In genomic region chr3:41522620-41523019, GRCh38 we compare ENCODE assay signal across 14 cellular contexts.
A peak's percentile ranks its signal among the peaks of the same experiment; 100 is the strongest.
DNase-seq lines count a peak whose midpoint lies in the region; ATAC-seq and TF ChIP-seq lines count a peak whose summit lies in the region.
"Had no signal": no experiment of that assay in that cellular context is flagged by ENCODE, and none has a peak within 500 bp of the region (broad histone marks: within the 10 kb centered on the region; RNA-seq: fewer than 3 reads in every experiment).

No MANE protein-coding gene starts in this region.

- H3K27me3 ChIP-seq in body of pancreas (no peaks in the 10 kb centered on the region), endodermal cell (ENCODE audit: control insufficient read depth, insufficient read depth, low read length, poor library complexity, severe bottlenecking) (no peaks in the 10 kb centered on the region), stomach (no peaks in the 10 kb centered on the region)
- H3K27me3 ChIP-seq: heart left ventricle, sigmoid colon, SJSA1 had no signal

- peak; percentile 37 to 73 (median 43) for DNase-seq in body of pancreas
- no peak for DNase-seq in endodermal cell
- no peak for DNase-seq in stomach
- DNase-seq in ureter (ENCODE audit: low spot score) = no peak
- no peak for DNase-seq in activated T-helper 1 cell treated with anti-CD3 and anti-CD28 coated beads, Interleukin-12 subunit alpha, Interleukin-12 subunit beta, Interleukin-2, Interleukin-4 antibody, amounts not matched to agents 30 ng/mL and 10 ng/mL and 1 ng/mL, durations not matched to agents 14 hours and 24 hours and 36 hours (ENCODE audit: low spot score)
- DNase-seq: activated CD4-positive, alpha-beta T cell treated with anti-CD3 and anti-CD28 coated beads for 36 hours; heart left ventricle; NCI-H446 treated with DMSO at 0.1 percent for 48 hours; sigmoid colon had no signal

- no peaks in the 10 kb centered on the region for H3K36me3 Mint-ChIP-seq in endodermal cell (ENCODE audit: low read depth)
- H3K36me3 Mint-ChIP-seq in activated T-helper 1 cell treated with anti-CD3 and anti-CD28 coated beads, Interleukin-12 subunit alpha, Interleukin-12 subunit beta, Interleukin-2, Interleukin-4 antibody, amounts not matched to agents 30 ng/mL and 10 ng/mL and 1 ng/mL, durations not matched to agents 14 hours and 24 hours and 36 hours (ENCODE audit: low read depth) = no peaks in the 10 kb centered on the region

- peaks cover 16% of the 10 kb centered on the region for H3K4me1 Mint-ChIP-seq in endodermal cell
- peaks cover 5% of the 10 kb centered on the region for H3K4me1 Mint-ChIP-seq in activated T-helper 1 cell treated with anti-CD3 and anti-CD28 coated beads, Interleukin-12 subunit alpha, Interleukin-12 subunit beta, Interleukin-2, Interleukin-4 antibody, amounts not matched to agents 30 ng/mL and 10 ng/mL and 1 ng/mL, durations not matched to agents 14 hours and 24 hours and 36 hours (ENCODE audit: low read depth)
- H3K4me1 Mint-ChIP-seq: activated naive CD4-positive, alpha-beta T cell treated with anti-CD3 and anti-CD28 coated beads, Interleukin-2, amount 50 U/mL, for 24 hours had no signal

- no peak overlapping the region for H3K4me3 Mint-ChIP-seq in endodermal cell
- H3K4me3 Mint-ChIP-seq in activated T-helper 1 cell treated with anti-CD3 and anti-CD28 coated beads, Interleukin-12 subunit alpha, Interleukin-12 subunit beta, Interleukin-2, Interleukin-4 antibody, amounts not matched to agents 30 ng/mL and 10 ng/mL and 1 ng/mL, durations not matched to agents 14 hours and 24 hours and 36 hours = no peak overlapping the region
- H3K4me3 Mint-ChIP-seq: activated CD4-positive, alpha-beta T cell treated with anti-CD3 and anti-CD28 coated beads for 36 hours; activated naive CD4-positive, alpha-beta T cell treated with anti-CD3 and anti-CD28 coated beads, Interleukin-2, amount 50 U/mL, for 24 hours had no signal

- H3K9me3 ChIP-seq in body of pancreas = no peaks in the 10 kb centered on the region
- no peaks in the 10 kb centered on the region for H3K9me3 ChIP-seq in endodermal cell (ENCODE audit: control insufficient read depth, low read length)
- H3K9me3 ChIP-seq in stomach = no peaks in the 10 kb centered on the region
- H3K9me3 ChIP-seq: heart left ventricle, sigmoid colon, SJSA1 had no signal

- TF ChIP-seq POLR2A in body of pancreas (IDR thresholded peaks at IDR 0.05) = no peak
- no peak for TF ChIP-seq POLR2A in stomach (IDR thresholded peaks at IDR 0.05)

- 40 to 66% methylated on average over 3 of the region's 3 CpGs for WGBS in body of pancreas, 2 donors
- 92 to 94% methylated on average over 3 of the region's 3 CpGs for WGBS in endodermal cell (ENCODE audit: insufficient coverage in 1 of 2, insufficient read length in 1 of 2), 2 experiments
- 86 to 92% (median 87%) methylated on average over 3 of the region's 3 CpGs for WGBS in stomach, 5 donors

- H3K27ac ChIP-seq in body of pancreas = no peak overlapping the region
- no peak overlapping the region for H3K27ac ChIP-seq in endodermal cell (ENCODE audit: low read depth, low read length)
- H3K27ac ChIP-seq in stomach = no peak overlapping the region
- H3K27ac ChIP-seq: sigmoid colon, SJSA1 had no signal

- no peaks in the 10 kb centered on the region for H3K36me3 ChIP-seq in body of pancreas (replicated peaks in 1 of 2; ENCODE audit: insufficient read depth in 1 of 2, low read depth in 2 of 2)
- no peaks in the 10 kb centered on the region for H3K36me3 ChIP-seq in endodermal cell (ENCODE audit: control insufficient read depth, insufficient read depth, low read length)
- H3K36me3 ChIP-seq in stomach = no peaks in the 10 kb centered on the region
- H3K36me3 ChIP-seq: heart left ventricle, sigmoid colon, SJSA1 had no signal

- no peak for TF ChIP-seq EP300 in stomach (IDR thresholded peaks at IDR 0.05)

- H3K4me1 ChIP-seq in body of pancreas = peaks cover 6% of the 10 kb centered on the region
- H3K4me1 ChIP-seq in endodermal cell (ENCODE audit: control insufficient read depth, insufficient read depth, low read length) = no peaks in the 10 kb centered on the region
- no peaks in the 10 kb centered on the region for H3K4me1 ChIP-seq in stomach
- H3K4me1 ChIP-seq: sigmoid colon, SJSA1 had no signal

- H3K27me3 Mint-ChIP-seq in endodermal cell (ENCODE audit: insufficient read depth) = no peaks in the 10 kb centered on the region
- no peaks in the 10 kb centered on the region for H3K27me3 Mint-ChIP-seq in activated T-helper 1 cell treated with anti-CD3 and anti-CD28 coated beads, Interleukin-12 subunit alpha, Interleukin-12 subunit beta, Interleukin-2, Interleukin-4 antibody, amounts not matched to agents 30 ng/mL and 10 ng/mL and 1 ng/mL, durations not matched to agents 14 hours and 24 hours and 36 hours (ENCODE audit: insufficient read depth)
- H3K27me3 Mint-ChIP-seq: activated CD4-positive, alpha-beta T cell treated with anti-CD3 and anti-CD28 coated beads for 36 hours; activated naive CD4-positive, alpha-beta T cell treated with anti-CD3 and anti-CD28 coated beads, Interleukin-2, amount 50 U/mL, for 24 hours had no signal

- peak; percentile 61 for ATAC-seq in GM18511 (IDR thresholded peaks at IDR 0.05; ENCODE audit: unreplicated experiment)
- ATAC-seq in GM21390 (IDR thresholded peaks at IDR 0.05; ENCODE audit: unreplicated experiment) = peak; percentile 66
- ATAC-seq in HG03095 (IDR thresholded peaks at IDR 0.05; ENCODE audit: unreplicated experiment) = peak; percentile 72
- ATAC-seq in body of pancreas = no peak
- ATAC-seq: activated CD4-positive, alpha-beta T cell treated with anti-CD3 and anti-CD28 coated beads for 36 hours; heart left ventricle had no signal

- no peaks in the 10 kb centered on the region for H3K9me3 Mint-ChIP-seq in endodermal cell
- H3K9me3 Mint-ChIP-seq in activated T-helper 1 cell treated with anti-CD3 and anti-CD28 coated beads, Interleukin-12 subunit alpha, Interleukin-12 subunit beta, Interleukin-2, Interleukin-4 antibody, amounts not matched to agents 30 ng/mL and 10 ng/mL and 1 ng/mL, durations not matched to agents 14 hours and 24 hours and 36 hours = no peaks in the 10 kb centered on the region
- H3K9me3 Mint-ChIP-seq: activated naive CD4-positive, alpha-beta T cell treated with anti-CD3 and anti-CD28 coated beads, Interleukin-2, amount 50 U/mL, for 24 hours had no signal

- no peak for TF ChIP-seq CTCF in body of pancreas (IDR thresholded peaks at IDR 0.05)
- TF ChIP-seq CTCF in endodermal cell (conservative IDR thresholded peaks at IDR 0.05) = no peak
- TF ChIP-seq CTCF in stomach (IDR thresholded peaks at IDR 0.05) = no peak

- no peak overlapping the region for H3K9ac ChIP-seq in endodermal cell (ENCODE audit: extremely low read depth, low read length, poor library complexity, severe bottlenecking)

- no peak overlapping the region for H3K4me3 ChIP-seq in body of pancreas
- no peak overlapping the region for H3K4me3 ChIP-seq in endodermal cell (ENCODE audit: low read length)
- H3K4me3 ChIP-seq in stomach = no peak overlapping the region
- H3K4me3 ChIP-seq: heart left ventricle, sigmoid colon, SJSA1 had no signal

- H3K27ac Mint-ChIP-seq in endodermal cell = no peak overlapping the region
- H3K27ac Mint-ChIP-seq in activated T-helper 1 cell treated with anti-CD3 and anti-CD28 coated beads, Interleukin-12 subunit alpha, Interleukin-12 subunit beta, Interleukin-2, Interleukin-4 antibody, amounts not matched to agents 30 ng/mL and 10 ng/mL and 1 ng/mL, durations not matched to agents 14 hours and 24 hours and 36 hours = no peak overlapping the region
- H3K27ac Mint-ChIP-seq: activated CD4-positive, alpha-beta T cell treated with anti-CD3 and anti-CD28 coated beads for 36 hours; activated naive CD4-positive, alpha-beta T cell treated with anti-CD3 and anti-CD28 coated beads, Interleukin-2, amount 50 U/mL, for 24 hours had no signal

- intact Hi-C loops in body of pancreas (cut with DNase I) = no loop called here
- intact Hi-C loops in stomach (cut with DNase I; ENCODE audit: low total_unique reads) = no loop called here
- intact Hi-C loops in activated T-helper 1 cell treated with anti-CD3 and anti-CD28 coated beads, Interleukin-12 subunit alpha, Interleukin-12 subunit beta, Interleukin-2, Interleukin-4 antibody, amounts not matched to agents 30 ng/mL and 10 ng/mL and 1 ng/mL, durations not matched to agents 14 hours and 24 hours and 36 hours (cut with micrococcal nuclease) = no loop called here

Comparison
In these comparisons a context has a peak if more than half of its experiments do, and no peak if none do; other contexts are left out.
1. DNase-seq: peak in body of pancreas (4 of 4); none in endodermal cell (single experiment), stomach (single experiment), ureter (single experiment) and activated T-helper 1 cell treated with anti-CD3 and anti-CD28 coated beads, Interleukin-12 subunit alpha, Interleukin-12 subunit beta, Interleukin-2, Interleukin-4 antibody, amounts not matched to agents 30 ng/mL and 10 ng/mL and 1 ng/mL, durations not matched to agents 14 hours and 24 hours and 36 hours (single experiment).